ENCODE assay signal across 1 cellular context in the genomic region with DNA sequence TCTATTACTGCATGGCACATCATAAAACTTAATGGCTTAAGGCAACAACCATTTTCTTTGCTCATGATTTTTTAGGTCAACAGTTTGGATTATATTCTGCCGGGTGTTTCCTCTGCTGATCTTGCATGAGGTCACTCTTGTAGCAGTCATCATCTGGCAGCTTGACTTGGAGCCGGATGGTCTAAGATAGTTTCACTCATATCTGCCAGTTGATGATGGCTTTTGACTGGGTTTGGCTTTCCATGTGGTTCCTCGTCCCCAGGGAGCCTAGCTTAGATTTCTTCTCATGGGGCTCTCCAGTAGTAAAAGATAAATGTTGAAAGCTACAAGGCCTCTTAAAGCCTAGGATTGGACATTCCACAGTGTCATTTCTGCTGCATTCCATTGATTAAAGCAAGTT.
TF ChIP-seq lines count a peak whose summit lies in the region.

No MANE protein-coding gene starts in this region.

TF ChIP-seq in GM12878, 131 proteins besides CTCF, POLR2A, EP300 and RAD21 (continued from another document):
- TF ChIP-seq, protein P1, sequence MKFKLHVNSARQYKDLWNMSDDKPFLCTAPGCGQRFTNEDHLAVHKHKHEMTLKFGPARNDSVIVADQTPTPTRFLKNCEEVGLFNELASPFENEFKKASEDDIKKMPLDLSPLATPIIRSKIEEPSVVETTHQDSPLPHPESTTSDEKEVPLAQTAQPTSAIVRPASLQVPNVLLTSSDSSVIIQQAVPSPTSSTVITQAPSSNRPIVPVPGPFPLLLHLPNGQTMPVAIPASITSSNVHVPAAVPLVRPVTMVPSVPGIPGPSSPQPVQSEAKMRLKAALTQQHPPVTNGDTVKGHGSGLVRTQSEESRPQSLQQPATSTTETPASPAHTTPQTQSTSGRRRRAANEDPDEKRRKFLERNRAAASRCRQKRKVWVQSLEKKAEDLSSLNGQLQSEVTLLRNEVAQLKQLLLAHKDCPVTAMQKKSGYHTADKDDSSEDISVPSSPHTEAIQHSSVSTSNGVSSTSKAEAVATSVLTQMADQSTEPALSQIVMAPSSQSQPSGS (IDR thresholded peaks at IDR 0.05; ENCODE audit: low read length) = 0 out of 2 replicates have a peak, but pooled peaks have one; percentile 19
- TF ChIP-seq CREM (IDR thresholded peaks at IDR 0.05; ENCODE audit: low read depth) (peak; percentile 34; the same call in 1 of the 2 replicates), NR2C2 (IDR thresholded peaks at IDR 0.05; ENCODE audit: borderline replicate concordance, control insufficient read depth, insufficient read length, low read depth) (no peak), NR2F1 (conservative IDR thresholded peaks at IDR 0.05) (no peak), WRNIP1 (IDR thresholded peaks at IDR 0.05; ENCODE audit: borderline replicate concordance, low read depth, low read length) (no peak), CREB1 (IDR thresholded peaks at IDR 0.05; ENCODE audit: low read depth) (peak; percentile 43; the same call in 1 of the 2 replicates), POLR2AphosphoS5 (IDR thresholded peaks at IDR 0.05; ENCODE audit: low read length) (no peak), ATF7 (IDR thresholded peaks at IDR 0.05; ENCODE audit: low read depth) (peak; percentile 66; the same call in 1 of the 2 replicates), SREBF1 (IDR thresholded peaks at IDR 0.05; ENCODE audit: low read length) (no peak), JUND (IDR thresholded peaks at IDR 0.05; ENCODE audit: low read depth, low read length) (no peak), YY1 (IDR thresholded peaks at IDR 0.05; ENCODE audit: low read depth, low read length) (no peak), MEF2B (IDR thresholded peaks at IDR 0.05; ENCODE audit: partially characterized antibody, poor library complexity, severe bottlenecking) (peak; percentile 30), TCF7 (IDR thresholded peaks at IDR 0.05; ENCODE audit: borderline replicate concordance) (no peak), ETV6 (conservative IDR thresholded peaks at IDR 0.05 in 1 of 2, IDR thresholded peaks at IDR 0.05 in 1 of 2; ENCODE audit: borderline replicate concordance in 1 of 2, low read depth in 1 of 2) (no peak)
- TF ChIP-seq, protein P2, sequence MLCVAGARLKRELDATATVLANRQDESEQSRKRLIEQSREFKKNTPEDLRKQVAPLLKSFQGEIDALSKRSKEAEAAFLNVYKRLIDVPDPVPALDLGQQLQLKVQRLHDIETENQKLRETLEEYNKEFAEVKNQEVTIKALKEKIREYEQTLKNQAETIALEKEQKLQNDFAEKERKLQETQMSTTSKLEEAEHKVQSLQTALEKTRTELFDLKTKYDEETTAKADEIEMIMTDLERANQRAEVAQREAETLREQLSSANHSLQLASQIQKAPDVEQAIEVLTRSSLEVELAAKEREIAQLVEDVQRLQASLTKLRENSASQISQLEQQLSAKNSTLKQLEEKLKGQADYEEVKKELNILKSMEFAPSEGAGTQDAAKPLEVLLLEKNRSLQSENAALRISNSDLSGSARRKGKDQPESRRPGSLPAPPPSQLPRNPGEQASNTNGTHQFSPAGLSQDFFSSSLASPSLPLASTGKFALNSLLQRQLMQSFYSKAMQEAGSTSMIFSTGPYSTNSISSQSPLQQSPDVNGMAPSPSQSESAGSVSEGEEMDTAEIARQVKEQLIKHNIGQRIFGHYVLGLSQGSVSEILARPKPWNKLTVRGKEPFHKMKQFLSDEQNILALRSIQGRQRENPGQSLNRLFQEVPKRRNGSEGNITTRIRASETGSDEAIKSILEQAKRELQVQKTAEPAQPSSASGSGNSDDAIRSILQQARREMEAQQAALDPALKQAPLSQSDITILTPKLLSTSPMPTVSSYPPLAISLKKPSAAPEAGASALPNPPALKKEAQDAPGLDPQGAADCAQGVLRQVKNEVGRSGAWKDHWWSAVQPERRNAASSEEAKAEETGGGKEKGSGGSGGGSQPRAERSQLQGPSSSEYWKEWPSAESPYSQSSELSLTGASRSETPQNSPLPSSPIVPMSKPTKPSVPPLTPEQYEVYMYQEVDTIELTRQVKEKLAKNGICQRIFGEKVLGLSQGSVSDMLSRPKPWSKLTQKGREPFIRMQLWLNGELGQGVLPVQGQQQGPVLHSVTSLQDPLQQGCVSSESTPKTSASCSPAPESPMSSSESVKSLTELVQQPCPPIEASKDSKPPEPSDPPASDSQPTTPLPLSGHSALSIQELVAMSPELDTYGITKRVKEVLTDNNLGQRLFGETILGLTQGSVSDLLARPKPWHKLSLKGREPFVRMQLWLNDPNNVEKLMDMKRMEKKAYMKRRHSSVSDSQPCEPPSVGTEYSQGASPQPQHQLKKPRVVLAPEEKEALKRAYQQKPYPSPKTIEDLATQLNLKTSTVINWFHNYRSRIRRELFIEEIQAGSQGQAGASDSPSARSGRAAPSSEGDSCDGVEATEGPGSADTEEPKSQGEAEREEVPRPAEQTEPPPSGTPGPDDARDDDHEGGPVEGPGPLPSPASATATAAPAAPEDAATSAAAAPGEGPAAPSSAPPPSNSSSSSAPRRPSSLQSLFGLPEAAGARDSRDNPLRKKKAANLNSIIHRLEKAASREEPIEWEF (IDR thresholded peaks at IDR 0.05; ENCODE audit: insufficient replicate concordance, low read depth, low read length) = no peak
- TF ChIP-seq, protein P3, sequence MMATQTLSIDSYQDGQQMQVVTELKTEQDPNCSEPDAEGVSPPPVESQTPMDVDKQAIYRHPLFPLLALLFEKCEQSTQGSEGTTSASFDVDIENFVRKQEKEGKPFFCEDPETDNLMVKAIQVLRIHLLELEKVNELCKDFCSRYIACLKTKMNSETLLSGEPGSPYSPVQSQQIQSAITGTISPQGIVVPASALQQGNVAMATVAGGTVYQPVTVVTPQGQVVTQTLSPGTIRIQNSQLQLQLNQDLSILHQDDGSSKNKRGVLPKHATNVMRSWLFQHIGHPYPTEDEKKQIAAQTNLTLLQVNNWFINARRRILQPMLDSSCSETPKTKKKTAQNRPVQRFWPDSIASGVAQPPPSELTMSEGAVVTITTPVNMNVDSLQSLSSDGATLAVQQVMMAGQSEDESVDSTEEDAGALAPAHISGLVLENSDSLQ (IDR thresholded peaks at IDR 0.05) = peak; percentile 52; the same call in 1 of the 2 replicates
- TF ChIP-seq, protein P4, sequence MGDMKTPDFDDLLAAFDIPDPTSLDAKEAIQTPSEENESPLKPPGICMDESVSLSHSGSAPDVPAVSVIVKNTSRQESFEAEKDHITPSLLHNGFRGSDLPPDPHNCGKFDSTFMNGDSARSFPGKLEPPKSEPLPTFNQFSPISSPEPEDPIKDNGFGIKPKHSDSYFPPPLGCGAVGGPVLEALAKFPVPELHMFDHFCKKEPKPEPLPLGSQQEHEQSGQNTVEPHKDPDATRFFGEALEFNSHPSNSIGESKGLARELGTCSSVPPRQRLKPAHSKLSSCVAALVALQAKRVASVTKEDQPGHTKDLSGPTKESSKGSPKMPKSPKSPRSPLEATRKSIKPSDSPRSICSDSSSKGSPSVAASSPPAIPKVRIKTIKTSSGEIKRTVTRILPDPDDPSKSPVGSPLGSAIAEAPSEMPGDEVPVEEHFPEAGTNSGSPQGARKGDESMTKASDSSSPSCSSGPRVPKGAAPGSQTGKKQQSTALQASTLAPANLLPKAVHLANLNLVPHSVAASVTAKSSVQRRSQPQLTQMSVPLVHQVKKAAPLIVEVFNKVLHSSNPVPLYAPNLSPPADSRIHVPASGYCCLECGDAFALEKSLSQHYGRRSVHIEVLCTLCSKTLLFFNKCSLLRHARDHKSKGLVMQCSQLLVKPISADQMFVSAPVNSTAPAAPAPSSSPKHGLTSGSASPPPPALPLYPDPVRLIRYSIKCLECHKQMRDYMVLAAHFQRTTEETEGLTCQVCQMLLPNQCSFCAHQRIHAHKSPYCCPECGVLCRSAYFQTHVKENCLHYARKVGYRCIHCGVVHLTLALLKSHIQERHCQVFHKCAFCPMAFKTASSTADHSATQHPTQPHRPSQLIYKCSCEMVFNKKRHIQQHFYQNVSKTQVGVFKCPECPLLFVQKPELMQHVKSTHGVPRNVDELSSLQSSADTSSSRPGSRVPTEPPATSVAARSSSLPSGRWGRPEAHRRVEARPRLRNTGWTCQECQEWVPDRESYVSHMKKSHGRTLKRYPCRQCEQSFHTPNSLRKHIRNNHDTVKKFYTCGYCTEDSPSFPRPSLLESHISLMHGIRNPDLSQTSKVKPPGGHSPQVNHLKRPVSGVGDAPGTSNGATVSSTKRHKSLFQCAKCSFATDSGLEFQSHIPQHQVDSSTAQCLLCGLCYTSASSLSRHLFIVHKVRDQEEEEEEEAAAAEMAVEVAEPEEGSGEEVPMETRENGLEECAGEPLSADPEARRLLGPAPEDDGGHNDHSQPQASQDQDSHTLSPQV (IDR thresholded peaks at IDR 0.05) = no peak
- TF ChIP-seq, protein P5, sequence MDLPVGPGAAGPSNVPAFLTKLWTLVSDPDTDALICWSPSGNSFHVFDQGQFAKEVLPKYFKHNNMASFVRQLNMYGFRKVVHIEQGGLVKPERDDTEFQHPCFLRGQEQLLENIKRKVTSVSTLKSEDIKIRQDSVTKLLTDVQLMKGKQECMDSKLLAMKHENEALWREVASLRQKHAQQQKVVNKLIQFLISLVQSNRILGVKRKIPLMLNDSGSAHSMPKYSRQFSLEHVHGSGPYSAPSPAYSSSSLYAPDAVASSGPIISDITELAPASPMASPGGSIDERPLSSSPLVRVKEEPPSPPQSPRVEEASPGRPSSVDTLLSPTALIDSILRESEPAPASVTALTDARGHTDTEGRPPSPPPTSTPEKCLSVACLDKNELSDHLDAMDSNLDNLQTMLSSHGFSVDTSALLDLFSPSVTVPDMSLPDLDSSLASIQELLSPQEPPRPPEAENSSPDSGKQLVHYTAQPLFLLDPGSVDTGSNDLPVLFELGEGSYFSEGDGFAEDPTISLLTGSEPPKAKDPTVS (IDR thresholded peaks at IDR 0.05; ENCODE audit: low read depth, low read length) = no peak
